1 cellular context compared by ENCODE assay signal in genomic region chr4:8150152-8151090, GRCh38.
TF ChIP-seq lines count a peak whose summit lies in the region.

No MANE protein-coding gene starts in this region.

TF ChIP-seq in H1, 55 proteins besides CTCF, POLR2A, EP300 and RAD21:
- TF ChIP-seq SAP30 (IDR thresholded peaks at IDR 0.05; ENCODE audit: insufficient read depth, insufficient replicate concordance, low read length) (no peak), SP4 (IDR thresholded peaks at IDR 0.05; ENCODE audit: low read length) (no peak), CHD1 (IDR thresholded peaks at IDR 0.05; ENCODE audit: low read depth, low read length) (no peak), CBX8 (IDR thresholded peaks at IDR 0.05; ENCODE audit: borderline replicate concordance, low read depth, low read length) (no peak), SRF (IDR thresholded peaks at IDR 0.05; ENCODE audit: low read depth, low read length) (no peak), HDAC6 (IDR thresholded peaks at IDR 0.05; ENCODE audit: low read depth, low read length) (no peak), JUN (IDR thresholded peaks at IDR 0.05; ENCODE audit: low read depth, low read length) (no peak), JUND (IDR thresholded peaks at IDR 0.05; ENCODE audit: low read length) (no peak)
TF ChIP-seq in H1: peak in this region for 0.
